Comparison of ENCODE assay signal across 1 cellular context in genomic region chr18:3247243-3248061, GRCh38.
TF ChIP-seq lines count a peak whose summit lies in the region.

Gene MYL12A, plus strand, starts transcription at chr18:3247801. Its CDS starts 5,447 bp downstream, at chr18:3253248.

TF ChIP-seq in HEK293, 187 proteins besides CTCF, POLR2A, EP300 and RAD21 (continued from another document and continues in another):
- 0 out of 2 replicates have a peak, but pooled peaks have one; percentile 55 for TF ChIP-seq ZNF785 (tag by site-specific recombination; IDR thresholded peaks at IDR 0.05)
- peak; percentile 90 for TF ChIP-seq KLF8 (tag by site-specific recombination; IDR thresholded peaks at IDR 0.05)
- no peak for TF ChIP-seq TSHZ1 (tag by site-specific recombination; IDR thresholded peaks at IDR 0.05; ENCODE audit: borderline replicate concordance)
- TF ChIP-seq GLI2 (tag by site-specific recombination; IDR thresholded peaks at IDR 0.05; ENCODE audit: borderline replicate concordance, low read depth) = no peak
- no peak for TF ChIP-seq ZNF571 (tag by site-specific recombination; IDR thresholded peaks at IDR 0.05)
- no peak for TF ChIP-seq ZNF610 (tag by site-specific recombination; IDR thresholded peaks at IDR 0.05; ENCODE audit: borderline replicate concordance)
- TF ChIP-seq PBX3 (CRISPR knock-in tag; IDR thresholded peaks at IDR 0.05) = no peak
- no peak for TF ChIP-seq ZNF530 (tag by site-specific recombination; IDR thresholded peaks at IDR 0.05; ENCODE audit: low read depth)
- TF ChIP-seq ZNF148 (tag by site-specific recombination; IDR thresholded peaks at IDR 0.05; ENCODE audit: borderline replicate concordance) = no peak
- TF ChIP-seq ZNF112 (tag by site-specific recombination; IDR thresholded peaks at IDR 0.05) = no peak
- TF ChIP-seq ZNF837 (tag by site-specific recombination; IDR thresholded peaks at IDR 0.05) = no peak
- no peak for TF ChIP-seq ZNF544 (tag by site-specific recombination; IDR thresholded peaks at IDR 0.05)
- TF ChIP-seq ZBTB49 (tag by site-specific recombination; IDR thresholded peaks at IDR 0.05; ENCODE audit: low read depth) = no peak
- TF ChIP-seq ZNF23 (tag by site-specific recombination; IDR thresholded peaks at IDR 0.05; ENCODE audit: borderline replicate concordance) = no peak
- TF ChIP-seq ZNF701 (tag by site-specific recombination; IDR thresholded peaks at IDR 0.05) = no peak
- TF ChIP-seq ZBTB10 (tag by site-specific recombination; IDR thresholded peaks at IDR 0.05) = 0 out of 2 replicates have a peak, but pooled peaks have one; percentile 38
- no peak for TF ChIP-seq ZFP41 (tag by site-specific recombination; IDR thresholded peaks at IDR 0.05; ENCODE audit: borderline replicate concordance)
- TF ChIP-seq ZNF624 (tag by site-specific recombination; IDR thresholded peaks at IDR 0.05) = no peak
- TF ChIP-seq ZNF280C (tag by site-specific recombination; IDR thresholded peaks at IDR 0.05) = no peak
- TF ChIP-seq SP3 (tag by site-specific recombination; IDR thresholded peaks at IDR 0.05) = peak; percentile 90
- TF ChIP-seq ZNF169 (tag by site-specific recombination; IDR thresholded peaks at IDR 0.05) = no peak
- no peak for TF ChIP-seq ZNF510 (tag by site-specific recombination; IDR thresholded peaks at IDR 0.05; ENCODE audit: insufficient replicate concordance)
- peak; percentile 79 for TF ChIP-seq ZBTB21 (tag by site-specific recombination; IDR thresholded peaks at IDR 0.05)
- TF ChIP-seq ZNF175 (tag by site-specific recombination; IDR thresholded peaks at IDR 0.05) = no peak
- no peak for TF ChIP-seq ZNF16 (tag by site-specific recombination; IDR thresholded peaks at IDR 0.05; ENCODE audit: low read depth)
- no peak for TF ChIP-seq ZNF366 (tag by site-specific recombination; conservative IDR thresholded peaks at IDR 0.05)
- no peak for TF ChIP-seq HOXC10 (CRISPR knock-in tag; IDR thresholded peaks at IDR 0.05)
- TF ChIP-seq BCL11B (tag by site-specific recombination; IDR thresholded peaks at IDR 0.05; ENCODE audit: low read depth) = peak; percentile 77; the same call in 1 of the 2 replicates
- TF ChIP-seq ZNF214 (tag by site-specific recombination; IDR thresholded peaks at IDR 0.05; ENCODE audit: borderline replicate concordance) = no peak
- peak; percentile 72; the same call in 1 of the 2 replicates for TF ChIP-seq ZNF843 (tag by site-specific recombination; IDR thresholded peaks at IDR 0.05)
- peak; percentile 74 for TF ChIP-seq ZNF518A (tag by site-specific recombination; conservative IDR thresholded peaks at IDR 0.05; ENCODE audit: low read depth)
- no peak for TF ChIP-seq ZSCAN30 (tag by site-specific recombination; IDR thresholded peaks at IDR 0.05)
- no peak for TF ChIP-seq ZNF138 (tag by site-specific recombination; IDR thresholded peaks at IDR 0.05; ENCODE audit: borderline replicate concordance)
- peak; percentile 79 for TF ChIP-seq SCRT2 (tag by site-specific recombination; IDR thresholded peaks at IDR 0.05)
- TF ChIP-seq ZNF549 (tag by site-specific recombination; IDR thresholded peaks at IDR 0.05) = no peak
